In the genomic region with DNA sequence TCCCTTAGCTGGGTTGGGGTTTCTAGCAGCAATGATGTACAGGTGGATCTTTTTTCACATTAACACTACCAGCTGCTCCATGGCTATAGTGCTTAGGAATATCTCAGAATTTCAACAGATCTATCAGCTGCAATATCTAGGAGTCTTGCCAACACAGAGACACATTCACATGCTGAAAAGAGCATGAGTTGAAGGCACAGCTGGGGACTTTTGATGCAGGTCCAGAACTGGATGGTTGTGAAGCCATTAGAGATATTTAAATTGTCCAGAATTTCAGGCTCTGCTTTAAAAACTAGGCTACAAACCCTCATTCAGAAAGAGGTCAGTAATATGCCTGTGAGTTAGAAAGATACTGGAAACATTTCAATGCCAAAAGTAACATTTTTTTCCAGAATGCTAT, we compare ENCODE assay signal across 19 cellular contexts.
A peak's percentile ranks its signal among the peaks of the same experiment; 100 is the strongest.
DNase-seq lines count a peak whose midpoint lies in the region; ATAC-seq and TF ChIP-seq lines count a peak whose summit lies in the region.
"Had no signal": no experiment of that assay in that cellular context is flagged by ENCODE, and none has a peak within 500 bp of the region (broad histone marks: within the 10 kb centered on the region; RNA-seq: fewer than 3 reads in every experiment).

No MANE protein-coding gene starts in this region.

- H3K4me1 Mint-ChIP-seq in chondrocyte (ENCODE audit: low read depth): peaks cover 41% of the 10 kb centered on the region
- H3K4me1 Mint-ChIP-seq: central memory CD8-positive, alpha-beta T cell had no signal

- peak overlapping the region; percentile 59 for H3K27ac ChIP-seq in osteoblast (ENCODE audit: low read depth, low read length)
- H3K27ac ChIP-seq: suprapubic skin had no signal

- peaks cover 72% of the 10 kb centered on the region for H3K36me3 ChIP-seq in osteoblast (ENCODE audit: insufficient read depth, low read length)
- H3K36me3 ChIP-seq: suprapubic skin had no signal

- H3K4me1 ChIP-seq in osteoblast (ENCODE audit: insufficient read depth, low read length): peaks cover 32% of the 10 kb centered on the region
- H3K4me1 ChIP-seq: suprapubic skin had no signal

- H3K4me3 Mint-ChIP-seq in chondrocyte (ENCODE audit: unreplicated experiment): no peak overlapping the region
- H3K4me3 Mint-ChIP-seq: activated naive CD8-positive, alpha-beta T cell; central memory CD8-positive, alpha-beta T cell had no signal

- no peak overlapping the region for H3K4me2 ChIP-seq in osteoblast (ENCODE audit: insufficient read depth, low read length)

- H4K20me1 ChIP-seq in osteoblast (ENCODE audit: insufficient read depth, low read length): no peaks in the 10 kb centered on the region

- DNase-seq in COR-L47 (lab: John Stamatoyannopoulos, UW) (peak; percentile 30), M059J (ENCODE audit: low read depth) (peak; percentile 32), chondrocyte (ENCODE audit: low spot score) (no peak), osteoblast (ENCODE audit: insufficient read length, low spot score, missing footprints) (peak; percentile 68), MV-4-11 (lab: John Stamatoyannopoulos, UW) (no peak), DMS114 treated with DMSO at 0.1 percent for 48 hours (lab: John Stamatoyannopoulos, UW; ENCODE audit: unreplicated experiment) (no peak), AG08396 (ENCODE audit: low spot score) (no peak)
- DNase-seq: activated CD8-positive, alpha-beta memory T cell treated with anti-CD3 and anti-CD28 coated beads, Interleukin-2, amount 50 U/mL, for 4 hours; hippocampal formation; left cardiac atrium; NCI-H1417; NCI-H69; stimulated activated CD4-positive, alpha-beta T cell treated with anti-CD3 and anti-CD28 coated beads, Interleukin-15, amount 100 ng/mL, for 24 hours; T-helper 2 cell had no signal

- H3K4me3 ChIP-seq in osteoblast (ENCODE audit: insufficient read depth, low read length): no peak overlapping the region
- H3K4me3 ChIP-seq: suprapubic skin had no signal

- H3K36me3 Mint-ChIP-seq in chondrocyte (ENCODE audit: low read depth): peaks cover 20% of the 10 kb centered on the region

- no peak for ATAC-seq in GM18517 (IDR thresholded peaks at IDR 0.05; ENCODE audit: unreplicated experiment)
- ATAC-seq: HepG2 had no signal

- H3K9me3 ChIP-seq in osteoblast (ENCODE audit: low read depth, low read length): no peaks in the 10 kb centered on the region
- H3K9me3 ChIP-seq: suprapubic skin had no signal

- TF ChIP-seq CTCF in chondrocyte (IDR thresholded peaks at IDR 0.05): no peak
- TF ChIP-seq CTCF in osteoblast (IDR thresholded peaks at IDR 0.05; ENCODE audit: extremely low read depth, low read depth, low read length): no peak

- H2AFZ ChIP-seq in osteoblast (ENCODE audit: low read length): no peak overlapping the region

- peaks cover 7% of the 10 kb centered on the region for H3K9me3 Mint-ChIP-seq in chondrocyte (ENCODE audit: low read depth)

- no peaks in the 10 kb centered on the region for H3K27me3 ChIP-seq in osteoblast (ENCODE audit: insufficient read depth, low read length)
- H3K27me3 ChIP-seq: suprapubic skin had no signal

- peak overlapping the region; percentile 90 for H3K27ac Mint-ChIP-seq in chondrocyte (ENCODE audit: unreplicated experiment)
- H3K27ac Mint-ChIP-seq: activated naive CD8-positive, alpha-beta T cell had no signal

- no peaks in the 10 kb centered on the region for H3K27me3 Mint-ChIP-seq in chondrocyte (ENCODE audit: low read depth)
- H3K27me3 Mint-ChIP-seq: activated naive CD8-positive, alpha-beta T cell; central memory CD8-positive, alpha-beta T cell had no signal

- H3K79me2 ChIP-seq in osteoblast (ENCODE audit: insufficient read depth, low read length): no peaks in the 10 kb centered on the region

Comparison
In these comparisons a context has a peak if more than half of its experiments do, and no peak if none do; other contexts are left out.
1. DNase-seq: peak in COR-L47 (single experiment), M059J (single experiment) and osteoblast (single experiment); none in chondrocyte (single experiment), MV-4-11 (single experiment), DMS114 treated with DMSO at 0.1 percent for 48 hours (single experiment) and AG08396 (single experiment).